20 cellular contexts compared by ENCODE assay signal in genomic region chr2:238821944-238822670, GRCh38. TPM values are rescaled to one million over a fixed set of nuclear protein-coding genes. Genes with fewer than 3 reads are reported as not detected.
"Had no signal": no experiment of that assay in that cellular context is flagged by ENCODE, and none has a peak within 500 bp of the region (broad histone marks: within the 10 kb centered on the region; RNA-seq: fewer than 3 reads in every experiment).

No MANE protein-coding gene starts in this region.

- H3K9me2 ChIP-seq: SK-N-SH had no signal

- DNase-seq: Karpas-422, KG1, MG63, NCI-H1092, NCI-H1105 treated with DMSO at 0.1 percent for 48 hours, NCI-H1417 treated with DMSO at 0.1 percent for 48 hours, NCI-H146, NCI-H1694 treated with DMSO at 0.1 percent for 48 hours, NCI-H1930, NCI-H2081, NCI-H2107, NCI-H446, NCI-H510A, NCI-H524 treated with DMSO at 0.1 percent for 48 hours, NCI-H69, NCI-H774, RPMI8226, SHP77, SK-N-SH had no signal

- H3K9me3 ChIP-seq: SK-N-SH had no signal

- H3K4me2 ChIP-seq: SK-N-SH had no signal

- H3K9ac ChIP-seq: SK-N-SH had no signal

- H3K36me3 ChIP-seq: MG63 had no signal

- H3K4me3 ChIP-seq: MG63 had no signal

- H3K27me3 ChIP-seq: MG63 had no signal

RNA-seq across cellular contexts. Expression of gene TWIST2, which starts 25.8 kb away (rescaled TPM):
- total RNA-seq: SK-MEL-5 had no signal
